ENCODE assay signal across 6 cellular contexts in the genomic region with DNA sequence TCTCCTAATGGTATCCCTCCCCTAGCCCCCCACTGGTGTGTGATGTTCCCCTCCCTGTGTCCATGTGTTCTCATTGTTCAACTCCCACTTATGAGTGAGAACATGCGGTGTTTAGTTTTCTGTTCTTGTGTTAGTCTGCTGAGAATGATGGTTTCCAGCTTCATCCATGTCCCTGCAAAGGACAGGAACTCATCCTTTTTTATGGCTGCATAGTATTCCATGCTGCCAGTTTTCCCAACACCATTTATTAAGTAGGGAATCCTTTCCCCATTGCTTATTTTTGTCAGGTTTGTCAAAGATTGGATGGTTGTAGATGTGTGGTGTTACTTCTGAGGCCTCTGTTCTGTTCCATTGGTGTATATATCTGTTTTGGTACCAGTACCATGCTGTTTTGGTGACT. TPM values are rescaled to one million over a fixed set of nuclear protein-coding genes. Genes with fewer than 3 reads are reported as not detected.
DNase-seq lines count a peak whose midpoint lies in the region; ATAC-seq, FAIRE-seq and TF ChIP-seq lines count a peak whose summit lies in the region.
"Not testable (repeated sequence)": the region's sequence is repeated elsewhere in the genome, so short reads cannot be mapped to it uniquely, and the experiment has no call there.
"Had no signal": no experiment of that assay in that cellular context is flagged by ENCODE, and none has a peak within 500 bp of the region (broad histone marks: within the 10 kb centered on the region; RNA-seq: fewer than 3 reads in every experiment).

No MANE protein-coding gene starts in this region.

- not testable (repeated sequence) for H3K9ac ChIP-seq in K562 (ENCODE audit: insufficient read depth in 1 of 2, low read depth in 2 of 2, low read length in 2 of 2)

- POLR2A ChIA-PET in HEK293 (lab: Yijun Ruan, JAX); activated CD4-positive, alpha-beta T cell treated with anti-CD3 and anti-CD28 coated beads, Interleukin-2, amount 10 ng/mL, durations not matched to agents 7 days and 5 days (lab: Charles Lee); K562 (lab: Yijun Ruan, JAX): not testable (repeated sequence)

- FAIRE-seq in K562 (lab: Jason Lieb, UNC), result not testable (repeated sequence)

- CTCF ChIA-PET in HEK293 (lab: Yijun Ruan, JAX); activated CD4-positive, alpha-beta T cell treated with anti-CD3 and anti-CD28 coated beads, Interleukin-2, amount 10 ng/mL, durations not matched to agents 7 days and 5 days (lab: Charles Lee); K562 (lab: Yijun Ruan, JAX; ENCODE audit: low intra/inter-chr PET ratio): not testable (repeated sequence)

- H3K9me1 ChIP-seq in K562 (ENCODE audit: control insufficient read depth, insufficient read depth, low read length), result not testable (repeated sequence)

- not testable (repeated sequence) for H2AFZ ChIP-seq in K562 (ENCODE audit: low read depth, low read length)

- H3K4me3 Mint-ChIP-seq in activated CD4-positive, alpha-beta T cell treated with anti-CD3 and anti-CD28 coated beads, Interleukin-2, amount 10 ng/mL, durations not matched to agents 7 days and 5 days; osteocyte (ENCODE audit: unreplicated experiment): not testable (repeated sequence)
- peak overlapping the region; percentile 69 for H3K4me3 Mint-ChIP-seq in endothelial cell (ENCODE audit: unreplicated experiment)

- peak overlapping the region; percentile 54 for H3K27ac Mint-ChIP-seq in activated CD4-positive, alpha-beta T cell treated with anti-CD3 and anti-CD28 coated beads, Interleukin-2, amount 10 ng/mL, durations not matched to agents 7 days and 5 days
- not testable (repeated sequence) for H3K27ac Mint-ChIP-seq in endothelial cell (ENCODE audit: unreplicated experiment)
- peak overlapping the region; percentile 47 for H3K27ac Mint-ChIP-seq in osteocyte (ENCODE audit: unreplicated experiment)

- in situ Hi-C loops in K562 (cut with MboI), result not testable (repeated sequence)

- not testable (repeated sequence) for H3K79me2 ChIP-seq in K562 (ENCODE audit: control insufficient read depth, insufficient read depth, low read length)

- not testable (repeated sequence) for BruUV-seq in K562 (replicated peaks; lab: Mats Ljungman, UMichigan)

- TF ChIP-seq POLR2A in K562 (conservative IDR thresholded peaks at IDR 0.05), result not testable (repeated sequence)

- 10% methylated on average over 1 of the region's 1 CpG for WGBS in K562 (ENCODE audit: insufficient coverage, low coverage, missing lambda C conversion rate)

- H3K27me3 Mint-ChIP-seq in activated CD4-positive, alpha-beta T cell treated with anti-CD3 and anti-CD28 coated beads, Interleukin-2, amount 10 ng/mL, durations not matched to agents 7 days and 5 days; endothelial cell (ENCODE audit: unreplicated experiment); osteocyte (ENCODE audit: unreplicated experiment): not testable (repeated sequence)

- H3K27ac ChIP-seq in HEK293 (ENCODE audit: extremely low read depth, low read depth, low read length); K562 (ENCODE audit: extremely low read depth, low read depth, low read length): not testable (repeated sequence)

- ATAC-seq in K562, result not testable (repeated sequence)

- H3K4me3 ChIP-seq in HEK293 (ENCODE audit: low read depth, low read length); K562: not testable (repeated sequence)

- not testable (repeated sequence) for H3K27me3 ChIP-seq in K562 (ENCODE audit: control insufficient read depth in 2 of 2, insufficient read depth in 2 of 2, low read length in 2 of 2)

- intact Hi-C loops in K562 (cut with micrococcal nuclease), result not testable (repeated sequence)

- H3K9me3 Mint-ChIP-seq in activated CD4-positive, alpha-beta T cell treated with anti-CD3 and anti-CD28 coated beads, Interleukin-2, amount 10 ng/mL, durations not matched to agents 7 days and 5 days, result peaks cover 32% of the 10 kb centered on the region
- not testable (repeated sequence) for H3K9me3 Mint-ChIP-seq in endothelial cell (ENCODE audit: unreplicated experiment)
- peaks cover 22% of the 10 kb centered on the region for H3K9me3 Mint-ChIP-seq in osteocyte (ENCODE audit: unreplicated experiment)

- H3K4me1 ChIP-seq in HEK293 (ENCODE audit: control insufficient read depth, insufficient read depth, low read length); K562 (replicated peaks in 1 of 2; ENCODE audit: control insufficient read depth in 2 of 2, insufficient read depth in 2 of 2, low read length in 2 of 2): not testable (repeated sequence)

- DNase-seq in activated CD4-positive, alpha-beta T cell treated with anti-CD3 and anti-CD28 coated beads, Interleukin-2, amount 10 ng/mL, durations not matched to agents 7 days and 5 days; K562 (ENCODE audit: extremely low read depth in 1 of 4, low spot score in 3 of 4); endothelial cell (ENCODE audit: low spot score); osteocyte (ENCODE audit: extremely low spot score, unreplicated experiment): not testable (repeated sequence)

- TF ChIP-seq CTCF in HEK293 (tag by site-specific recombination; IDR thresholded peaks at IDR 0.05); K562 (IDR thresholded peaks at IDR 0.05 in 2 of 3, conservative IDR thresholded peaks at IDR 0.05 in 1 of 3; ENCODE audit: insufficient read depth in 2 of 3, low read depth in 1 of 3, low read length in 3 of 3); endothelial cell (IDR thresholded peaks at IDR 0.05; ENCODE audit: unreplicated experiment); osteocyte (IDR thresholded peaks at IDR 0.05): not testable (repeated sequence)

- H3K4me2 ChIP-seq in K562 (ENCODE audit: insufficient read depth, low read length), result not testable (repeated sequence)

- H3K4me1 Mint-ChIP-seq in activated CD4-positive, alpha-beta T cell treated with anti-CD3 and anti-CD28 coated beads, Interleukin-2, amount 10 ng/mL, durations not matched to agents 7 days and 5 days; endothelial cell (ENCODE audit: unreplicated experiment): not testable (repeated sequence)
- H3K4me1 Mint-ChIP-seq in osteocyte (ENCODE audit: unreplicated experiment), result peaks cover 23% of the 10 kb centered on the region

- not testable (repeated sequence) for H3K36me3 ChIP-seq in HEK293 (ENCODE audit: control insufficient read depth in 2 of 2, insufficient read depth in 1 of 2, low read length in 2 of 2); K562 (ENCODE audit: control insufficient read depth, insufficient read depth, low read length)

- H4K20me1 ChIP-seq in K562 (replicated peaks; ENCODE audit: control insufficient read depth, insufficient read depth, low read length), result not testable (repeated sequence)

- not testable (repeated sequence) for TF ChIP-seq EP300 in K562 (IDR thresholded peaks at IDR 0.05; ENCODE audit: low read length)

- not testable (repeated sequence) for TF ChIP-seq RAD21 in K562 (CRISPR knock-in tag; conservative IDR thresholded peaks at IDR 0.05 in 1 of 2, IDR thresholded peaks at IDR 0.05 in 1 of 2)

- H3K9me3 ChIP-seq in HEK293 (ENCODE audit: control insufficient read depth, insufficient read depth, low read depth, low read length); K562 (replicated peaks; ENCODE audit: control insufficient read depth, insufficient read depth, low read depth, low read length): not testable (repeated sequence)

- peaks cover 52% of the 10 kb centered on the region for H3K36me3 Mint-ChIP-seq in activated CD4-positive, alpha-beta T cell treated with anti-CD3 and anti-CD28 coated beads, Interleukin-2, amount 10 ng/mL, durations not matched to agents 7 days and 5 days (ENCODE audit: low read depth)
- peaks cover 45% of the 10 kb centered on the region for H3K36me3 Mint-ChIP-seq in endothelial cell (ENCODE audit: low read depth, unreplicated experiment)
- peaks cover 78% of the 10 kb centered on the region for H3K36me3 Mint-ChIP-seq in osteocyte (ENCODE audit: unreplicated experiment)

TF ChIP-seq in K562, 482 proteins besides CTCF, POLR2A, EP300 and RAD21:
- TF ChIP-seq ZNF146 (CRISPR knock-in tag; IDR thresholded peaks at IDR 0.05; ENCODE audit: unreplicated experiment), result peak; percentile 74
TF ChIP-seq in K562: peak in this region for 1; not testable (repeated sequence) for 481.

RNA-seq across cellular contexts. Expression of a gene that starts 50.5 kb away (rescaled TPM):
- total RNA-seq in activated CD4-positive, alpha-beta T cell treated with anti-CD3 and anti-CD28 coated beads, Interleukin-2, amount 10 ng/mL, durations not matched to agents 7 days and 5 days, result 10 to 100 TPM; 31.5 to 45.4 TPM
- total RNA-seq in K562 (2011; cell fraction: chromatin; rRNA removed; ENCODE audit: low replicate concordance), result not detected in 2 replicates
- total RNA-seq in K562 (2011; cell fraction: nucleolus; rRNA removed), result not detected in 2 replicates
- total RNA-seq in K562 (2011; cell fraction: nucleoplasm; rRNA removed), result not detected in 2 replicates
- total RNA-seq in K562 (2014; rRNA removed), result under 0.01 TPM in 1 of 2 replicates, not detected in the other
- not detected in 2 replicates for total RNA-seq in K562 (2014; rRNA removed; fragmentation: Illumina TruSeq; extraction: Trizol)
- not detected in 2 replicates for total RNA-seq in K562 (2015; rRNA removed; fragmentation: Illumina TruSeq; extraction: Trizol)
- 0.16 and 0.25 TPM in 2 replicates for total RNA-seq in K562 (2021)
- not detected in 2 replicates for polyA plus RNA-seq in K562 (2011; rRNA removed)
- polyA plus RNA-seq in K562 (2011; cell fraction: cytosol; rRNA removed), result not detected in 2 replicates
- polyA plus RNA-seq in K562 (2011; cell fraction: nucleus; rRNA removed), result not detected in 2 replicates
- polyA plus RNA-seq in K562 (2012), result 0.01 TPM in 1 of 2 replicates, not detected in the other
- polyA plus RNA-seq in K562 (2014; fragmentation: Illumina TruSeq; extraction: Trizol), result not detected in 2 replicates
- not detected for polyA plus RNA-seq in K562 (2014; fragmentation: Nextera tagmentation; extraction: Ambion mirVana)
- not detected in 2 replicates for polyA plus RNA-seq in K562 (2014; rRNA removed)
- polyA minus RNA-seq in K562 (2011; rRNA and poly(A)+ RNA removed), result not detected in 2 replicates
- polyA minus RNA-seq in K562 (2011; cell fraction: cytosol; rRNA and poly(A)+ RNA removed), result not detected in 2 replicates
- 0.13 TPM in 1 of 2 replicates, not detected in the other for polyA minus RNA-seq in K562 (2011; cell fraction: nucleus; rRNA and poly(A)+ RNA removed)
- 73.9 TPM for total RNA-seq in endothelial cell (ENCODE audit: unreplicated experiment)
- total RNA-seq in osteocyte, result 270 and 275 TPM in 2 replicates
- total RNA-seq: A172 had no signal

Comparison
In these comparisons a context has a peak if more than half of its experiments do, and no peak if none do; other contexts are left out.
1. RNA of a gene that starts 50.5 kb away (total RNA-seq): 270 to 275 TPM in osteocyte, 73.9 TPM in endothelial cell (single experiment) and 31.5 to 45.4 TPM in activated CD4-positive, alpha-beta T cell treated with anti-CD3 and anti-CD28 coated beads, Interleukin-2, amount 10 ng/mL, durations not matched to agents 7 days and 5 days; under 0.01 to 0.25 TPM in K562; every median in the first group is over 10 times any median in the second.